Comparison of ENCODE assay signal across 9 cellular contexts in genomic region chr11:44607987-44608386, GRCh38. TPM values are rescaled to one million over a fixed set of nuclear protein-coding genes. Genes with fewer than 3 reads are reported as not detected.
A peak's percentile ranks its signal among the peaks of the same experiment; 100 is the strongest.
DNase-seq lines count a peak whose midpoint lies in the region; ATAC-seq and TF ChIP-seq lines count a peak whose summit lies in the region.
"Had no signal": no experiment of that assay in that cellular context is flagged by ENCODE, and none has a peak within 500 bp of the region (broad histone marks: within the 10 kb centered on the region; RNA-seq: fewer than 3 reads in every experiment).

No MANE protein-coding gene starts in this region.

- H3K36me3 Mint-ChIP-seq in nephron progenitor cell (ENCODE audit: low read depth): no peaks in the 10 kb centered on the region

- H3K4me1 Mint-ChIP-seq in nephron progenitor cell: peaks cover 37% of the 10 kb centered on the region

- ATAC-seq in GM18873 (IDR thresholded peaks at IDR 0.05; ENCODE audit: low FRiP score, unreplicated experiment): no peak
- ATAC-seq: left cardiac atrium had no signal

- peak overlapping the region; percentile 43 for H3K27ac Mint-ChIP-seq in nephron progenitor cell

- peaks cover 8% of the 10 kb centered on the region for H3K27me3 Mint-ChIP-seq in nephron progenitor cell (ENCODE audit: low read depth, poor library complexity)

- no peaks in the 10 kb centered on the region for H3K9me3 Mint-ChIP-seq in nephron progenitor cell

- H3K9ac ChIP-seq in adipocyte (ENCODE audit: low read length): no peak overlapping the region

- no peaks in the 10 kb centered on the region for H3K27me3 ChIP-seq in adipocyte (replicated peaks; ENCODE audit: control insufficient read depth, insufficient read depth, low read length)

- peak; percentile 42 for DNase-seq in DMS153 (lab: John Stamatoyannopoulos, UW)
- peak; percentile 61 for DNase-seq in M059J (ENCODE audit: low read depth)
- peak; percentile 15 for DNase-seq in adipocyte (ENCODE audit: low read depth)
- DNase-seq in nephron progenitor cell: no peak
- DNase-seq in NCI-H146 (lab: John Stamatoyannopoulos, UW): no peak
- DNase-seq in cerebellar nuclear complex (lab: John Stamatoyannopoulos, UW): no peak
- DNase-seq: left cardiac atrium, NCI-H526 had no signal

- H3K36me3 ChIP-seq in adipocyte (ENCODE audit: control insufficient read depth, insufficient read depth, low read length, severe bottlenecking): peaks cover 15% of the 10 kb centered on the region

- TF ChIP-seq CTCF in nephron progenitor cell (IDR thresholded peaks at IDR 0.05): no peak

- no peak overlapping the region for H3K4me3 Mint-ChIP-seq in nephron progenitor cell

- peaks cover 16% of the 10 kb centered on the region for H3K4me1 ChIP-seq in adipocyte (ENCODE audit: control insufficient read depth, insufficient read depth, low read length)

- no peak overlapping the region for H3K4me3 ChIP-seq in adipocyte (ENCODE audit: low read length)

- no peaks in the 10 kb centered on the region for H3K9me3 ChIP-seq in adipocyte (ENCODE audit: control insufficient read depth, low read length)

RNA-seq across cellular contexts. Expression of gene CD82, which starts 42.5 kb away (rescaled TPM):
- 41.6 and 50.0 TPM in 2 replicates for total RNA-seq in M059J (2014; rRNA removed; shearing (Covaris generic))

Comparison
In these comparisons a context has a peak if more than half of its experiments do, and no peak if none do; other contexts are left out.
1. DNase-seq: peak in DMS153 (single experiment), M059J (single experiment) and adipocyte (single experiment); none in nephron progenitor cell (single experiment), NCI-H146 (single experiment) and cerebellar nuclear complex (0 of 2).